27 cellular contexts compared by ENCODE assay signal in genomic region chr3:18666655-18667054, GRCh38.
"Had no signal": no experiment of that assay in that cellular context is flagged by ENCODE, and none has a peak within 500 bp of the region (broad histone marks: within the 10 kb centered on the region; RNA-seq: fewer than 3 reads in every experiment).

No MANE protein-coding gene starts in this region.

- H3K9me3 Mint-ChIP-seq: immature natural killer cell, neural crest cell had no signal

- H3K4me1 ChIP-seq: parathyroid adenoma, psoas muscle, sigmoid colon, tibial nerve, upper lobe of right lung, uterus had no signal

- H3K79me2 ChIP-seq: parathyroid adenoma had no signal

- H3K4me1 Mint-ChIP-seq: immature natural killer cell; memory B cell; naive B cell; neural crest cell; stimulated activated naive B cell treated with anti-CD40 and anti-IgM and Interleukin-4, amounts not matched to agents 10 μg/mL and 1 μg/mL and 100 μg/mL, for 72 hours had no signal

- H3K27me3 ChIP-seq: esophagus squamous epithelium, neutrophil, sigmoid colon, tibial nerve, upper lobe of right lung, uterus had no signal

- H3K36me3 Mint-ChIP-seq: mesothelial cell of epicardium; stimulated activated naive B cell treated with anti-CD40 and anti-IgM and Interleukin-4, amounts not matched to agents 10 μg/mL and 1 μg/mL and 100 μg/mL, for 72 hours had no signal

- H3K4me3 ChIP-seq: dorsolateral prefrontal cortex, esophagus squamous epithelium, lung, mucosa of descending colon, psoas muscle, sigmoid colon, thoracic aorta, tibial nerve, upper lobe of right lung, uterus had no signal

- H3K9me3 ChIP-seq: esophagus squamous epithelium, mucosa of descending colon, neutrophil, psoas muscle, sigmoid colon, thoracic aorta, tibial nerve, upper lobe of right lung, uterus had no signal

- H3K4me3 Mint-ChIP-seq: immature natural killer cell; memory B cell; mesothelial cell of epicardium; naive B cell; natural killer cell treated with Interleukin-12 subunit alpha and Interleukin-12 subunit beta and Interleukin-15 and Interleukin-18, amount 100 ng/mL, for 72 hours; neural crest cell; stimulated activated naive B cell treated with anti-CD40 and anti-IgM and Interleukin-4, amounts not matched to agents 10 μg/mL and 1 μg/mL and 100 μg/mL, for 72 hours; stimulated activated naive CD8-positive, alpha-beta T cell treated with anti-CD3 and anti-CD28 coated beads, Interleukin-15, Interleukin-2, amounts not matched to agents 100 ng/mL and 50 ng/mL, for 24 hours had no signal

- H2AFZ ChIP-seq: parathyroid adenoma had no signal

- ATAC-seq: left lobe of liver; mucosa of descending colon; natural killer cell treated with Interleukin-12 subunit alpha and Interleukin-12 subunit beta and Interleukin-15 and Interleukin-18, amount 100 ng/mL, for 72 hours; psoas muscle; right cardiac atrium; stimulated activated naive B cell treated with anti-CD40 and anti-IgM and Interleukin-4, amounts not matched to agents 10 μg/mL and 1 μg/mL and 100 μg/mL, for 72 hours; upper lobe of right lung had no signal

- H3K9ac ChIP-seq: parathyroid adenoma had no signal

- H3K27me3 Mint-ChIP-seq: natural killer cell treated with Interleukin-12 subunit alpha and Interleukin-12 subunit beta and Interleukin-15 and Interleukin-18, amount 100 ng/mL, for 72 hours; stimulated activated naive B cell treated with anti-CD40 and anti-IgM and Interleukin-4, amounts not matched to agents 10 μg/mL and 1 μg/mL and 100 μg/mL, for 72 hours; stimulated activated naive CD8-positive, alpha-beta T cell treated with anti-CD3 and anti-CD28 coated beads, Interleukin-15, Interleukin-2, amounts not matched to agents 100 ng/mL and 50 ng/mL, for 24 hours had no signal

- DNase-seq: cerebellar nuclear complex; cortex of kidney; dorsolateral prefrontal cortex; effector CD4-positive, alpha-beta T cell; esophagus squamous epithelium; hypothalamus; immature natural killer cell; islet precursor cell; mucosa of descending colon; naive B cell; psoas muscle; right cardiac atrium; sigmoid colon; stimulated activated naive B cell treated with anti-CD40 and anti-IgM and Interleukin-4, amounts not matched to agents 10 μg/mL and 1 μg/mL and 100 μg/mL, for 72 hours; upper lobe of right lung; uterus had no signal

- H3K27ac Mint-ChIP-seq: immature natural killer cell; memory B cell; mesothelial cell of epicardium; naive B cell; stimulated activated naive B cell treated with anti-CD40 and anti-IgM and Interleukin-4, amounts not matched to agents 10 μg/mL and 1 μg/mL and 100 μg/mL, for 72 hours; stimulated activated naive CD8-positive, alpha-beta T cell treated with anti-CD3 and anti-CD28 coated beads, Interleukin-15, Interleukin-2, amounts not matched to agents 100 ng/mL and 50 ng/mL, for 24 hours had no signal

- H3K36me3 ChIP-seq: esophagus squamous epithelium, neutrophil, sigmoid colon, thoracic aorta, tibial nerve, upper lobe of right lung, uterus had no signal

- H3K27ac ChIP-seq: dorsolateral prefrontal cortex, neutrophil, parathyroid adenoma, psoas muscle, sigmoid colon, thoracic aorta, tibial nerve, upper lobe of right lung, uterus had no signal
